ENCODE assay signal across 11 cellular contexts in the genomic region with DNA sequence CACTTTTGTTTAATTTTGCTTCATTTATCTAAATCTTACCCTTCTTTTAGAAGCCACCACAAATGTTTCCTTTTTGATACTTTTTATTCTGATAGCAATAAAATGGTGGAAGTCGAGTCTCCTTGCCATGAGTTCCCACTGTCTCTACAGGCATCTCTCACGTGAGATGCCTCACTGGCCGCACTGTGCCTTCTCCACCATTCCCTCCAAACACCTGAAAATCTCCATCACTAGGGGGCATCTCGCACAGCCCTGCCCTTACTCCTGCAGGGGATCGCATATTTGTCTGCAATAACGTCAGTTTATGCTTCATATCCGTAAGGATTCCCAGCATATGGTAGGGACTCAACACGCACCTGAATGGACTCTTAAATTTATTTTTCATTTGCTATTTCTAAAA. TPM values are rescaled to one million over a fixed set of nuclear protein-coding genes. Genes with fewer than 3 reads are reported as not detected.
DNase-seq lines count a peak whose midpoint lies in the region; ATAC-seq, FAIRE-seq and TF ChIP-seq lines count a peak whose summit lies in the region.
"Had no signal": no experiment of that assay in that cellular context is flagged by ENCODE, and none has a peak within 500 bp of the region (broad histone marks: within the 10 kb centered on the region; RNA-seq: fewer than 3 reads in every experiment).

No MANE protein-coding gene starts in this region.

- no peak for FAIRE-seq in urothelium cell line (lab: Jason Lieb, UNC)
- FAIRE-seq: GM12892 had no signal

- H4K20me1 ChIP-seq in mammary epithelial cell (ENCODE audit: insufficient read depth, low read length): no peaks in the 10 kb centered on the region

- H2AFZ ChIP-seq in mammary epithelial cell (ENCODE audit: low read depth, low read length): no peak overlapping the region

- peaks cover 2% of the 10 kb centered on the region for H3K79me2 ChIP-seq in mammary epithelial cell (ENCODE audit: insufficient read depth, low read length)

- 80% methylated on average over 8 of the region's 8 CpGs for WGBS in mammary epithelial cell (ENCODE audit: low coverage, missing lambda C conversion rate)

- peak; percentile 17; the same call in 1 of the 2 replicates for TF ChIP-seq CTCF in LNCAP (IDR thresholded peaks at IDR 0.05)
- peak; percentile 11 to 17 for TF ChIP-seq CTCF in mammary epithelial cell (conservative IDR thresholded peaks at IDR 0.05 in 1 of 2, IDR thresholded peaks at IDR 0.05 in 1 of 2; ENCODE audit: extremely low read depth in 1 of 2, insufficient read depth in 1 of 2, low read depth in 1 of 2, low read length in 2 of 2)

- BruUV-seq in mammary epithelial cell (replicated peaks; lab: Mats Ljungman, UMichigan): no TSS peak

- peaks cover 55% of the 10 kb centered on the region for H3K36me3 ChIP-seq in CD4-positive, alpha-beta memory T cell (ENCODE audit: insufficient read depth, low read length)
- H3K36me3 ChIP-seq in mammary epithelial cell (ENCODE audit: insufficient read depth, low read length): peaks cover 35% of the 10 kb centered on the region

- no peak overlapping the region for H3K4me3 Mint-ChIP-seq in CD4-positive, alpha-beta memory T cell
- no peak overlapping the region for H3K4me3 Mint-ChIP-seq in naive thymus-derived CD8-positive, alpha-beta T cell
- H3K4me3 Mint-ChIP-seq in stimulated activated naive CD8-positive, alpha-beta T cell treated with anti-CD3 and anti-CD28 coated beads, Interleukin-15, amount 100 ng/mL, for 72 hours: no peak overlapping the region
- no peak overlapping the region for H3K4me3 Mint-ChIP-seq in T-helper 2 cell treated with Interferon-gamma antibody and Interleukin-4, amounts not matched to agents 5 μg/mL and 100 μg/mL, for 36 hours

- H3K9me3 ChIP-seq in CD4-positive, alpha-beta memory T cell (ENCODE audit: control insufficient read depth in 1 of 2, low read length in 2 of 2): no peaks in the 10 kb centered on the region
- H3K9me3 ChIP-seq in mammary epithelial cell (replicated peaks; ENCODE audit: insufficient read depth, low read length): no peaks in the 10 kb centered on the region
- H3K9me3 ChIP-seq: stomach had no signal

- no peaks in the 10 kb centered on the region for H3K27me3 Mint-ChIP-seq in CD4-positive, alpha-beta memory T cell
- no peaks in the 10 kb centered on the region for H3K27me3 Mint-ChIP-seq in naive thymus-derived CD8-positive, alpha-beta T cell
- H3K27me3 Mint-ChIP-seq in stimulated activated naive CD8-positive, alpha-beta T cell treated with anti-CD3 and anti-CD28 coated beads, Interleukin-15, amount 100 ng/mL, for 72 hours: no peaks in the 10 kb centered on the region
- no peaks in the 10 kb centered on the region for H3K27me3 Mint-ChIP-seq in T-helper 2 cell treated with Interferon-gamma antibody and Interleukin-4, amounts not matched to agents 5 μg/mL and 100 μg/mL, for 36 hours (ENCODE audit: low read depth)

- H3K4me3 ChIP-seq in CD4-positive, alpha-beta memory T cell (ENCODE audit: low read length in 2 of 2): no peak overlapping the region
- no peak overlapping the region for H3K4me3 ChIP-seq in mammary epithelial cell (replicated peaks in 1 of 3; ENCODE audit: insufficient read depth in 1 of 3, low read depth in 2 of 3, low read length in 3 of 3)
- H3K4me3 ChIP-seq: stomach had no signal

- H3K27ac Mint-ChIP-seq in CD4-positive, alpha-beta memory T cell: peak overlapping the region in 5 of 7 donors; percentile 5 to 82 (median 56)
- H3K27ac Mint-ChIP-seq in naive thymus-derived CD8-positive, alpha-beta T cell: peak overlapping the region in 9 of 10 donors; percentile 28 to 85 (median 47)
- H3K27ac Mint-ChIP-seq in stimulated activated naive CD8-positive, alpha-beta T cell treated with anti-CD3 and anti-CD28 coated beads, Interleukin-15, amount 100 ng/mL, for 72 hours: peak overlapping the region in 1 of 2 donors; percentile 16
- no peak overlapping the region for H3K27ac Mint-ChIP-seq in T-helper 2 cell treated with Interferon-gamma antibody and Interleukin-4, amounts not matched to agents 5 μg/mL and 100 μg/mL, for 36 hours

- no peaks in the 10 kb centered on the region for H3K4me1 ChIP-seq in CD4-positive, alpha-beta memory T cell (ENCODE audit: insufficient read depth, low read length)
- no peaks in the 10 kb centered on the region for H3K4me1 ChIP-seq in mammary epithelial cell (ENCODE audit: insufficient read depth, low read length)
- H3K4me1 ChIP-seq: stomach had no signal

- intact Hi-C loops in CD4-positive, alpha-beta memory T cell (cut with micrococcal nuclease): loop anchor here (2.0 to 10.0 kb wide), 3 partner anchors 56 to 216 kb away; partner anchors contain the start of genes ESYT2 and NCAPG2
- intact Hi-C loops in mammary epithelial cell (cut with micrococcal nuclease): no loop called here

- no peaks in the 10 kb centered on the region for H3K9me3 Mint-ChIP-seq in CD4-positive, alpha-beta memory T cell
- H3K9me3 Mint-ChIP-seq in naive thymus-derived CD8-positive, alpha-beta T cell: no peaks in the 10 kb centered on the region
- H3K9me3 Mint-ChIP-seq in stimulated activated naive CD8-positive, alpha-beta T cell treated with anti-CD3 and anti-CD28 coated beads, Interleukin-15, amount 100 ng/mL, for 72 hours: no peaks in the 10 kb centered on the region
- H3K9me3 Mint-ChIP-seq in T-helper 2 cell treated with Interferon-gamma antibody and Interleukin-4, amounts not matched to agents 5 μg/mL and 100 μg/mL, for 36 hours: no peaks in the 10 kb centered on the region

- H3K27ac ChIP-seq in CD4-positive, alpha-beta memory T cell (ENCODE audit: low read depth, low read length): no peak overlapping the region
- no peak overlapping the region for H3K27ac ChIP-seq in mammary epithelial cell (ENCODE audit: insufficient read depth, low read depth, low read length)
- H3K27ac ChIP-seq: stomach, VCaP had no signal

- peaks cover 64 to 83% of the 10 kb centered on the region in 2 donors for H3K36me3 Mint-ChIP-seq in CD4-positive, alpha-beta memory T cell
- H3K36me3 Mint-ChIP-seq in naive thymus-derived CD8-positive, alpha-beta T cell: peaks cover 6 to 89% (median 20%) of the 10 kb centered on the region in 3 donors
- peaks cover 68% of the 10 kb centered on the region for H3K36me3 Mint-ChIP-seq in T-helper 2 cell treated with Interferon-gamma antibody and Interleukin-4, amounts not matched to agents 5 μg/mL and 100 μg/mL, for 36 hours (ENCODE audit: low read depth)

- CTCF ChIA-PET in CD4-positive, alpha-beta memory T cell (lab: Charles Lee; ENCODE audit: partially characterized antibody): interaction anchor here (1.5 to 4.1 kb wide), 4 partner anchors 10 to 216 kb away, joined by 4 to 18 read pairs (median 12); no protein-coding TSS in a partner anchor
- CTCF ChIA-PET in mammary epithelial cell (lab: Charles Lee; ENCODE audit: low non-redundant PET): no interaction called here

- peak in 2 of 5 donors; percentile 19 to 24 for DNase-seq in CD4-positive, alpha-beta memory T cell
- DNase-seq in mammary epithelial cell (no peak), urothelium cell line (ENCODE audit: low spot score) (no peak)
- DNase-seq in naive thymus-derived CD8-positive, alpha-beta T cell: peak in 6 of 10 donors; percentile 18 to 67 (median 30)
- DNase-seq in stimulated activated naive CD8-positive, alpha-beta T cell treated with anti-CD3 and anti-CD28 coated beads, Interleukin-15, amount 100 ng/mL, for 72 hours: no peak
- no peak for DNase-seq in T-helper 2 cell treated with Interferon-gamma antibody and Interleukin-4, amounts not matched to agents 5 μg/mL and 100 μg/mL, for 36 hours (ENCODE audit: low spot score)
- DNase-seq: NCI-H1436 treated with DMSO at 0.1 percent for 48 hours, stomach had no signal

- no peaks in the 10 kb centered on the region for H3K27me3 ChIP-seq in CD4-positive, alpha-beta memory T cell (ENCODE audit: insufficient read depth, low read length)
- H3K27me3 ChIP-seq in mammary epithelial cell (ENCODE audit: insufficient read depth, low read length): no peaks in the 10 kb centered on the region
- H3K27me3 ChIP-seq: stomach had no signal

- H3K9ac ChIP-seq in mammary epithelial cell (ENCODE audit: insufficient read depth, low read length): no peak overlapping the region

- in situ Hi-C loops in mammary epithelial cell (cut with MboI; ENCODE audit: low sequenced_read_pairs in 2 of 2): loop anchor here in 1 of 2 donors (10.0 kb wide), 1 partner anchor 134 kb away; no protein-coding TSS in a partner anchor

- H3K4me2 ChIP-seq in mammary epithelial cell (ENCODE audit: insufficient read depth, low read depth, low read length): no peak overlapping the region

- dilution Hi-C loops in mammary epithelial cell (cut with HindIII; ENCODE audit: low sequenced_read_pairs): loop anchor here (5.0 kb wide), 1 partner anchor 39 kb away; no protein-coding TSS in a partner anchor

- peaks cover 0 to 8% (median 1%) of the 10 kb centered on the region in 4 donors for H3K4me1 Mint-ChIP-seq in CD4-positive, alpha-beta memory T cell
- H3K4me1 Mint-ChIP-seq in naive thymus-derived CD8-positive, alpha-beta T cell: peaks cover 0 to 31% (median 16%) of the 10 kb centered on the region in 4 donors
- H3K4me1 Mint-ChIP-seq in stimulated activated naive CD8-positive, alpha-beta T cell treated with anti-CD3 and anti-CD28 coated beads, Interleukin-15, amount 100 ng/mL, for 72 hours: peaks cover 12% of the 10 kb centered on the region
- H3K4me1 Mint-ChIP-seq in T-helper 2 cell treated with Interferon-gamma antibody and Interleukin-4, amounts not matched to agents 5 μg/mL and 100 μg/mL, for 36 hours (ENCODE audit: low read depth): peaks cover 2% of the 10 kb centered on the region

- POLR2A ChIA-PET in CD4-positive, alpha-beta memory T cell (lab: Charles Lee; ENCODE audit: partially characterized antibody): no interaction called here
- POLR2A ChIA-PET in naive thymus-derived CD8-positive, alpha-beta T cell (lab: Charles Lee): interaction anchor here (1.4 kb wide), 1 partner anchor 18 kb away, joined by 3 read pairs; no protein-coding TSS in a partner anchor

- ATAC-seq in naive thymus-derived CD8-positive, alpha-beta T cell: peak; percentile 66 to 78
- ATAC-seq in stimulated activated naive CD8-positive, alpha-beta T cell treated with anti-CD3 and anti-CD28 coated beads, Interleukin-15, amount 100 ng/mL, for 72 hours: no peak

RNA-seq across cellular contexts. Expression of gene NCAPG2, which starts 56.3 kb away (rescaled TPM):
- total RNA-seq in CD4-positive, alpha-beta memory T cell: 10 to 100 TPM; 15.0 to 17.9 TPM
- polyA plus RNA-seq in CD4-positive, alpha-beta memory T cell: 10 to 100 TPM in 1 of 2 donors, 1 to 10 TPM in 1; 7.2 to 12.9 TPM
- total RNA-seq in mammary epithelial cell: 10 to 100 TPM in 1 of 2 donors, 1 to 10 TPM in 1; 3.2 to 42.0 TPM
- polyA plus RNA-seq in mammary epithelial cell: 27.4 TPM
- polyA minus RNA-seq in mammary epithelial cell: 25.8 TPM
- 1 to 10 TPM; 6.7 to 7.7 TPM for total RNA-seq in naive thymus-derived CD8-positive, alpha-beta T cell
- polyA plus RNA-seq in naive thymus-derived CD8-positive, alpha-beta T cell: 1 to 10 TPM; 2.4 to 3.7 (median 2.6) TPM

Comparison
In these comparisons a context has a peak if more than half of its experiments do, and no peak if none do; other contexts are left out.
1. DNase-seq: peak in naive thymus-derived CD8-positive, alpha-beta T cell (6 of 10); none in mammary epithelial cell (single experiment), urothelium cell line (single experiment), stimulated activated naive CD8-positive, alpha-beta T cell treated with anti-CD3 and anti-CD28 coated beads, Interleukin-15, amount 100 ng/mL, for 72 hours (0 of 2) and T-helper 2 cell treated with Interferon-gamma antibody and Interleukin-4, amounts not matched to agents 5 μg/mL and 100 μg/mL, for 36 hours (single experiment).